Comparison of ENCODE assay signal across 1 cellular context in genomic region chr11:12604557-12605105, GRCh38.
TF ChIP-seq lines count a peak whose summit lies in the region.

No MANE protein-coding gene starts in this region.

TF ChIP-seq in HepG2, 621 proteins besides CTCF, POLR2A, EP300 and RAD21 (continued from another document):
- TF ChIP-seq, protein P1, sequence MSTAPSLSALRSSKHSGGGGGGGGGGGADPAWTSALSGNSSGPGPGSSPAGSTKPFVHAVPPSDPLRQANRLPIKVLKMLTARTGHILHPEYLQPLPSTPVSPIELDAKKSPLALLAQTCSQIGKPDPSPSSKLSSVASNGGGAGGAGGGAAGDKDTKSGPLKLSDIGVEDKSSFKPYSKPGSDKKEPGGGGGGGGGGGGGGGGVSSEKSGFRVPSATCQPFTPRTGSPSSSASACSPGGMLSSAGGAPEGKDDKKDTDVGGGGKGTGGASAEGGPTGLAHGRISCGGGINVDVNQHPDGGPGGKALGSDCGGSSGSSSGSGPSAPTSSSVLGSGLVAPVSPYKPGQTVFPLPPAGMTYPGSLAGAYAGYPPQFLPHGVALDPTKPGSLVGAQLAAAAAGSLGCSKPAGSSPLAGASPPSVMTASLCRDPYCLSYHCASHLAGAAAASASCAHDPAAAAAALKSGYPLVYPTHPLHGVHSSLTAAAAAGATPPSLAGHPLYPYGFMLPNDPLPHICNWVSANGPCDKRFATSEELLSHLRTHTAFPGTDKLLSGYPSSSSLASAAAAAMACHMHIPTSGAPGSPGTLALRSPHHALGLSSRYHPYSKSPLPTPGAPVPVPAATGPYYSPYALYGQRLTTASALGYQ (CRISPR knock-in tag; IDR thresholded peaks at IDR 0.05): no peak
- TF ChIP-seq, protein P2, sequence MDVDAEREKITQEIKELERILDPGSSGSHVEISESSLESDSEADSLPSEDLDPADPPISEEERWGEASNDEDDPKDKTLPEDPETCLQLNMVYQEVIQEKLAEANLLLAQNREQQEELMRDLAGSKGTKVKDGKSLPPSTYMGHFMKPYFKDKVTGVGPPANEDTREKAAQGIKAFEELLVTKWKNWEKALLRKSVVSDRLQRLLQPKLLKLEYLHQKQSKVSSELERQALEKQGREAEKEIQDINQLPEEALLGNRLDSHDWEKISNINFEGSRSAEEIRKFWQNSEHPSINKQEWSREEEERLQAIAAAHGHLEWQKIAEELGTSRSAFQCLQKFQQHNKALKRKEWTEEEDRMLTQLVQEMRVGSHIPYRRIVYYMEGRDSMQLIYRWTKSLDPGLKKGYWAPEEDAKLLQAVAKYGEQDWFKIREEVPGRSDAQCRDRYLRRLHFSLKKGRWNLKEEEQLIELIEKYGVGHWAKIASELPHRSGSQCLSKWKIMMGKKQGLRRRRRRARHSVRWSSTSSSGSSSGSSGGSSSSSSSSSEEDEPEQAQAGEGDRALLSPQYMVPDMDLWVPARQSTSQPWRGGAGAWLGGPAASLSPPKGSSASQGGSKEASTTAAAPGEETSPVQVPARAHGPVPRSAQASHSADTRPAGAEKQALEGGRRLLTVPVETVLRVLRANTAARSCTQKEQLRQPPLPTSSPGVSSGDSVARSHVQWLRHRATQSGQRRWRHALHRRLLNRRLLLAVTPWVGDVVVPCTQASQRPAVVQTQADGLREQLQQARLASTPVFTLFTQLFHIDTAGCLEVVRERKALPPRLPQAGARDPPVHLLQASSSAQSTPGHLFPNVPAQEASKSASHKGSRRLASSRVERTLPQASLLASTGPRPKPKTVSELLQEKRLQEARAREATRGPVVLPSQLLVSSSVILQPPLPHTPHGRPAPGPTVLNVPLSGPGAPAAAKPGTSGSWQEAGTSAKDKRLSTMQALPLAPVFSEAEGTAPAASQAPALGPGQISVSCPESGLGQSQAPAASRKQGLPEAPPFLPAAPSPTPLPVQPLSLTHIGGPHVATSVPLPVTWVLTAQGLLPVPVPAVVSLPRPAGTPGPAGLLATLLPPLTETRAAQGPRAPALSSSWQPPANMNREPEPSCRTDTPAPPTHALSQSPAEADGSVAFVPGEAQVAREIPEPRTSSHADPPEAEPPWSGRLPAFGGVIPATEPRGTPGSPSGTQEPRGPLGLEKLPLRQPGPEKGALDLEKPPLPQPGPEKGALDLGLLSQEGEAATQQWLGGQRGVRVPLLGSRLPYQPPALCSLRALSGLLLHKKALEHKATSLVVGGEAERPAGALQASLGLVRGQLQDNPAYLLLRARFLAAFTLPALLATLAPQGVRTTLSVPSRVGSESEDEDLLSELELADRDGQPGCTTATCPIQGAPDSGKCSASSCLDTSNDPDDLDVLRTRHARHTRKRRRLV (CRISPR knock-in tag; IDR thresholded peaks at IDR 0.05): no peak
- TF ChIP-seq ZBTB39 (CRISPR knock-in tag; IDR thresholded peaks at IDR 0.05) (no peak), E2F5 (CRISPR knock-in tag; conservative IDR thresholded peaks at IDR 0.05) (no peak), ATF7-NPFF (CRISPR knock-in tag; IDR thresholded peaks at IDR 0.05; ENCODE audit: low read depth) (no peak), SP5 (CRISPR knock-in tag; IDR thresholded peaks at IDR 0.05; ENCODE audit: borderline replicate concordance, low read depth) (no peak), SAFB2 (CRISPR knock-in tag; IDR thresholded peaks at IDR 0.05; ENCODE audit: borderline replicate concordance, low read depth) (no peak), ZNF33A (CRISPR knock-in tag; IDR thresholded peaks at IDR 0.05; ENCODE audit: borderline replicate concordance) (no peak), ZNF841 (CRISPR knock-in tag; IDR thresholded peaks at IDR 0.05; ENCODE audit: borderline replicate concordance) (no peak)
- TF ChIP-seq, protein P3, sequence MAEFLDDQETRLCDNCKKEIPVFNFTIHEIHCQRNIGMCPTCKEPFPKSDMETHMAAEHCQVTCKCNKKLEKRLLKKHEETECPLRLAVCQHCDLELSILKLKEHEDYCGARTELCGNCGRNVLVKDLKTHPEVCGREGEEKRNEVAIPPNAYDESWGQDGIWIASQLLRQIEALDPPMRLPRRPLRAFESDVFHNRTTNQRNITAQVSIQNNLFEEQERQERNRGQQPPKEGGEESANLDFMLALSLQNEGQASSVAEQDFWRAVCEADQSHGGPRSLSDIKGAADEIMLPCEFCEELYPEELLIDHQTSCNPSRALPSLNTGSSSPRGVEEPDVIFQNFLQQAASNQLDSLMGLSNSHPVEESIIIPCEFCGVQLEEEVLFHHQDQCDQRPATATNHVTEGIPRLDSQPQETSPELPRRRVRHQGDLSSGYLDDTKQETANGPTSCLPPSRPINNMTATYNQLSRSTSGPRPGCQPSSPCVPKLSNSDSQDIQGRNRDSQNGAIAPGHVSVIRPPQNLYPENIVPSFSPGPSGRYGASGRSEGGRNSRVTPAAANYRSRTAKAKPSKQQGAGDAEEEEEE (CRISPR knock-in tag; IDR thresholded peaks at IDR 0.05; ENCODE audit: borderline replicate concordance): no peak
